20 cellular contexts compared by ENCODE assay signal in the genomic region with DNA sequence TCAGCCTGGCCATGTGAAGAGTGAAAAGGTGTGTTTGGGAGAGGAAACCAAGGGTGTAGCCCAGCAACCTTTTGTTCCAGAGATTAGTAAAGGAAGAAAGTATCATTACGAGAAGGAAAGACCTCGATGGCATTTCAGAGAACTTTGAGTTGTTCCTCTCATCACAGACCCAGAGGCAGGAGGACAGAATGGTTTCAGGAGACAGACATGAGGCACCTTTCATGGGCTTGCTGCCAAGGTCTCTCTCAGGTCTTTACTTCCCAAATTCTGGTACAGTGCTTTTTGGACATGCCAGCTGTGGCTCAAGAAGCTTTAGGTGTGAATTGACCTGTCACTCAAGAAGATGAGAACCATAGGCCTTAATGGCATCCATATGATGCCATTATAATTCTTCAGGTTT. TPM values are rescaled to one million over a fixed set of nuclear protein-coding genes. Genes with fewer than 3 reads are reported as not detected.
"Had no signal": no experiment of that assay in that cellular context is flagged by ENCODE, and none has a peak within 500 bp of the region (broad histone marks: within the 10 kb centered on the region; RNA-seq: fewer than 3 reads in every experiment).

No MANE protein-coding gene starts in this region.

- DNase-seq: colonic mucosa; cortex of kidney; effector CD8-positive, alpha-beta T cell; effector memory CD8-positive, alpha-beta T cell; endodermal cell; esophagus squamous epithelium; foreskin fibroblast; foreskin melanocyte; gastrocnemius medialis; glutamatergic neuron; head of caudate nucleus; heart right ventricle; hippocampal formation; left cardiac atrium; left lung; left ventricle myocardium superior; lower lobe of right lung; mesendoderm; midbrain had no signal

- H3K4me3 ChIP-seq: colonic mucosa, esophagus squamous epithelium, heart right ventricle, left lung, lower lobe of right lung had no signal

- H3K27ac ChIP-seq: colonic mucosa, epithelial cell of prostate, esophagus squamous epithelium, gastrocnemius medialis, heart right ventricle, left lung, lower lobe of right lung had no signal

- H3K9me3 ChIP-seq: colonic mucosa had no signal

- H3K36me3 ChIP-seq: colonic mucosa, esophagus squamous epithelium, gastrocnemius medialis, heart right ventricle, left lung, lower lobe of right lung had no signal

RNA-seq across cellular contexts. Expression of a gene that starts 56.2 kb away (rescaled TPM):
- polyA plus RNA-seq: heart right ventricle had no signal
